In the genomic region with DNA sequence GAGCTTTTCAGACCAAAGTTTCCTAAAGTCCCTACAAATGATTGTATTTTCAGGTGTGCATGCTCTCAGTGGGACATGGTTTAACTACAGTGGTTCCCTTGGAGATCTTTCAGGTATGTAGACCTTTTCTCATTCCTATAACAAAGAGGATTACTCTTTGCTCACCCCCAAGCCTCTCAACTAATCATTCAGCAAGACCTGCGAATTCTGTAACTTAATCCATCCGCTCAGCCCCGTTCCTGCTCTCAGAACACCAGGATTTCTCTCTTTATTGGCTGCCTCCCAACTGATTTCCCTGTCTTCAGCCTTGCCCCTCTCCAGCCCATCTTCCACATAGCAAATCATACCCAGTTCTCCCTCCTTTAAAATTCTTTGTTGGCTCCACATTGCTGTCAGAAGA, we compare ENCODE assay signal across 25 cellular contexts.
DNase-seq lines count a peak whose midpoint lies in the region; ATAC-seq, FAIRE-seq and TF ChIP-seq lines count a peak whose summit lies in the region.
"Had no signal": no experiment of that assay in that cellular context is flagged by ENCODE, and none has a peak within 500 bp of the region (broad histone marks: within the 10 kb centered on the region; RNA-seq: fewer than 3 reads in every experiment).

No MANE protein-coding gene starts in this region.

- H3K4me1 Mint-ChIP-seq in GM23338: peaks cover 47% of the 10 kb centered on the region
- H3K4me1 Mint-ChIP-seq in WTC11: peaks cover 36% of the 10 kb centered on the region

- no peak for FAIRE-seq in pancreas (lab: Jason Lieb, UNC)
- FAIRE-seq: A204.1, D721Med, G401.6 had no signal

- H2AFZ ChIP-seq in GM23338 (peak overlapping the region; percentile 39), smooth muscle cell (ENCODE audit: low read depth) (no peak overlapping the region)

- H3K27ac Mint-ChIP-seq in GM23338 (peak overlapping the region; percentile 29), WTC11 (peak overlapping the region; percentile 51)
- H3K27ac Mint-ChIP-seq: CD4-positive, alpha-beta T cell; T-cell had no signal

- no peak overlapping the region for H3K4me2 ChIP-seq in GM23338
- no peak overlapping the region for H3K4me2 ChIP-seq in smooth muscle cell
- H3K4me2 ChIP-seq: BLaER1 treated with 17β-estradiol and CSF1 and Interleukin-3, amounts not matched to agents 10 nM and 100 nM had no signal

- H3F3A ChIP-seq in GM23338 (replicated peaks; ENCODE audit: low read depth): no peaks in the 10 kb centered on the region
- no peaks in the 10 kb centered on the region for H3F3A ChIP-seq in smooth muscle cell (ENCODE audit: low read depth)

- peaks cover 13% of the 10 kb centered on the region; the same call in 1 of the 2 replicates for H3K4me1 ChIP-seq in GM23338 (ENCODE audit: insufficient read depth)
- H3K4me1 ChIP-seq in pancreas: peaks cover 0 to 5% (median 0%) of the 10 kb centered on the region in 3 donors
- H3K4me1 ChIP-seq in smooth muscle cell (ENCODE audit: low read depth): no peaks in the 10 kb centered on the region
- H3K4me1 ChIP-seq: BLaER1 treated with 17β-estradiol and CSF1 and Interleukin-3, amounts not matched to agents 10 nM and 100 nM had no signal

- CTCF ChIA-PET in WTC11 (lab: Charles Lee): interaction anchor here (2.0 kb wide), 1 partner anchor 32 kb away, joined by 5 read pairs; no protein-coding TSS in a partner anchor

- no peaks in the 10 kb centered on the region for H3K9me2 ChIP-seq in GM23338 (ENCODE audit: insufficient read depth)

- H3K4me3 Mint-ChIP-seq in GM23338: no peak overlapping the region; the same call in 2 of the 3 replicates
- no peak overlapping the region for H3K4me3 Mint-ChIP-seq in WTC11
- H3K4me3 Mint-ChIP-seq: CD4-positive, alpha-beta T cell; T-cell had no signal

- H3K9me3 Mint-ChIP-seq in GM23338 (no peaks in the 10 kb centered on the region), WTC11 (peaks cover 5% of the 10 kb centered on the region)
- H3K9me3 Mint-ChIP-seq: CD4-positive, alpha-beta T cell had no signal

- TF ChIP-seq CTCF in GM23338 (conservative IDR thresholded peaks at IDR 0.05; ENCODE audit: low read depth in 2 of 2) (no peak), WTC11 (IDR thresholded peaks at IDR 0.05) (no peak), pancreas (IDR thresholded peaks at IDR 0.05) (no peak), smooth muscle cell (IDR thresholded peaks at IDR 0.05; ENCODE audit: borderline replicate concordance, insufficient read depth, poor library complexity, severe bottlenecking) (no peak)

- H4K20me1 ChIP-seq in GM23338 (replicated peaks; ENCODE audit: insufficient read depth) (no peaks in the 10 kb centered on the region), smooth muscle cell (ENCODE audit: low read depth) (no peaks in the 10 kb centered on the region)
- H4K20me1 ChIP-seq: BLaER1 treated with 17β-estradiol and CSF1 and Interleukin-3, amounts not matched to agents 10 nM and 100 nM had no signal

- H3K27me3 Mint-ChIP-seq in GM23338 (ENCODE audit: insufficient read depth, low read depth, poor library complexity): peaks cover 3% of the 10 kb centered on the region
- H3K27me3 Mint-ChIP-seq in WTC11 (ENCODE audit: low read depth): no peaks in the 10 kb centered on the region
- H3K27me3 Mint-ChIP-seq: CD4-positive, alpha-beta T cell had no signal

- H3K27me3 ChIP-seq in GM23338 (ENCODE audit: insufficient read depth): no peaks in the 10 kb centered on the region
- no peaks in the 10 kb centered on the region for H3K27me3 ChIP-seq in pancreas
- no peaks in the 10 kb centered on the region for H3K27me3 ChIP-seq in smooth muscle cell (ENCODE audit: low read depth)
- H3K27me3 ChIP-seq: BLaER1 treated with 17β-estradiol and CSF1 and Interleukin-3, amounts not matched to agents 10 nM and 100 nM had no signal

- H3K79me2 ChIP-seq in GM23338 (replicated peaks; ENCODE audit: insufficient read depth) (no peaks in the 10 kb centered on the region), smooth muscle cell (ENCODE audit: low read depth) (no peaks in the 10 kb centered on the region)

- POLR2A ChIA-PET in WTC11 (lab: Charles Lee): no interaction called here

- in situ Hi-C loops in KBM-7 (cut with MboI; ENCODE audit: low pct_unique_long_range_greater_than_20kb, low sequenced_read_pairs): no loop called here

- no peak overlapping the region for H3K4me3 ChIP-seq in GM23338
- no peak overlapping the region for H3K4me3 ChIP-seq in pancreas
- H3K4me3 ChIP-seq in smooth muscle cell: no peak overlapping the region
- H3K4me3 ChIP-seq: BLaER1 treated with 17β-estradiol and CSF1 and Interleukin-3, amounts not matched to agents 10 nM and 100 nM had no signal

- ATAC-seq in GM23338: peak; percentile 94
- peak; percentile 88 for ATAC-seq in WTC11
- no peak for ATAC-seq in pancreas
- ATAC-seq: Panc1, T-cell had no signal

- no peak overlapping the region for H3K27ac ChIP-seq in GM23338 (ENCODE audit: low read depth)
- no peak overlapping the region for H3K27ac ChIP-seq in pancreas
- no peak overlapping the region for H3K27ac ChIP-seq in smooth muscle cell (ENCODE audit: low read depth)
- H3K27ac ChIP-seq: BLaER1 treated with 17β-estradiol and CSF1 and Interleukin-3, amounts not matched to agents 10 nM and 100 nM; HL-60; RWPE1 had no signal

- H3K9me3 ChIP-seq in pancreas: no peaks in the 10 kb centered on the region
- no peaks in the 10 kb centered on the region for H3K9me3 ChIP-seq in smooth muscle cell (replicated peaks; ENCODE audit: low read depth)

- no peak overlapping the region for H3K9ac ChIP-seq in smooth muscle cell (ENCODE audit: low read depth)
- H3K9ac ChIP-seq: BLaER1 treated with 17β-estradiol and CSF1 and Interleukin-3, amounts not matched to agents 10 nM and 100 nM had no signal

- H3K36me3 ChIP-seq in GM23338 (ENCODE audit: insufficient read depth) (no peaks in the 10 kb centered on the region), pancreas (no peaks in the 10 kb centered on the region), smooth muscle cell (ENCODE audit: low read depth) (no peaks in the 10 kb centered on the region)
- H3K36me3 ChIP-seq: BLaER1 treated with 17β-estradiol and CSF1 and Interleukin-3, amounts not matched to agents 10 nM and 100 nM had no signal

- 60 to 66% methylated on average over 3 of the region's 3 CpGs for WGBS in pancreas, 2 donors
- 78% methylated on average over 3 of the region's 3 CpGs for WGBS in smooth muscle cell (ENCODE audit: low lambda C conversion rate)

- intact Hi-C loops in pancreas (cut with DNase I): no loop called here

- H3K36me3 Mint-ChIP-seq in GM23338 (ENCODE audit: low read depth) (no peaks in the 10 kb centered on the region), WTC11 (no peaks in the 10 kb centered on the region)
- H3K36me3 Mint-ChIP-seq: T-cell had no signal

- DNase-seq in GM23338 (ENCODE audit: low spot score): peak; percentile 42
- peak; percentile 2 for DNase-seq in NCI-H2029 (lab: John Stamatoyannopoulos, UW)
- DNase-seq in WTC11 (ENCODE audit: low spot score): no peak
- peak; percentile 36 for DNase-seq in iPS-NIHi7 (ENCODE audit: extremely low spot score)
- no peak for DNase-seq in pancreas
- no peak for DNase-seq in pons (ENCODE audit: low spot score)
- no peak for DNase-seq in KBM-7
- DNase-seq in smooth muscle cell (lab: John Stamatoyannopoulos, UW; ENCODE audit: unreplicated experiment): no peak
- DNase-seq: CD4-positive, alpha-beta T cell; Kasumi-1; NCI-H1092 treated with DMSO at 0.1 percent for 48 hours; NCI-H1436; NCI-H187; NCI-H2107; NCI-H226; NCI-H774; SHP77; T-cell had no signal

TF ChIP-seq in GM23338, 12 proteins besides CTCF, POLR2A, EP300 and RAD21 (continues in another document):
- TF ChIP-seq JUNB (IDR thresholded peaks at IDR 0.05; ENCODE audit: unreplicated experiment): no peak

TF ChIP-seq in WTC11, 78 proteins besides CTCF, POLR2A, EP300 and RAD21:
- TF ChIP-seq, protein P1, sequence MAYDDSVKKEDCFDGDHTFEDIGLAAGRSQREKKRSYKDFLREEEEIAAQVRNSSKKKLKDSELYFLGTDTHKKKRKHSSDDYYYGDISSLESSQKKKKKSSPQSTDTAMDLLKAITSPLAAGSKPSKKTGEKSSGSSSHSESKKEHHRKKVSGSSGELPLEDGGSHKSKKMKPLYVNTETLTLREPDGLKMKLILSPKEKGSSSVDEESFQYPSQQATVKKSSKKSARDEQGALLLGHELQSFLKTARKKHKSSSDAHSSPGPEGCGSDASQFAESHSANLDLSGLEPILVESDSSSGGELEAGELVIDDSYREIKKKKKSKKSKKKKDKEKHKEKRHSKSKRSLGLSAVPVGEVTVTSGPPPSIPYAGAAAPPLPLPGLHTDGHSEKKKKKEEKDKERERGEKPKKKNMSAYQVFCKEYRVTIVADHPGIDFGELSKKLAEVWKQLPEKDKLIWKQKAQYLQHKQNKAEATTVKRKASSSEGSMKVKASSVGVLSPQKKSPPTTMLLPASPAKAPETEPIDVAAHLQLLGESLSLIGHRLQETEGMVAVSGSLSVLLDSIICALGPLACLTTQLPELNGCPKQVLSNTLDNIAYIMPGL (CRISPR knock-in tag; IDR thresholded peaks at IDR 0.05): no peak

Comparison
In these comparisons a context has a peak if more than half of its experiments do, and no peak if none do; other contexts are left out.
1. ATAC-seq: peak in GM23338 (single experiment) and WTC11 (single experiment); none in pancreas (0 of 4).
2. DNase-seq: peak in GM23338 (single experiment), NCI-H2029 (single experiment) and iPS-NIHi7 (single experiment); none in WTC11 (single experiment), pancreas (0 of 6), pons (single experiment), KBM-7 (single experiment) and smooth muscle cell (single experiment).